Comparison of ENCODE assay signal across 11 cellular contexts in genomic region chr2:130735200-130735599, GRCh38. TPM values are rescaled to one million over a fixed set of nuclear protein-coding genes. Genes with fewer than 3 reads are reported as not detected.
"Had no signal": no experiment of that assay in that cellular context is flagged by ENCODE, and none has a peak within 500 bp of the region (broad histone marks: within the 10 kb centered on the region; RNA-seq: fewer than 3 reads in every experiment).

No MANE protein-coding gene starts in this region.

- FAIRE-seq: HepG2, HTR-8/SVneo had no signal

- H3K9ac ChIP-seq: KMS-11 had no signal

- H3K27ac ChIP-seq: HL-60, KMS-11 had no signal

- DNase-seq: IMR-90, Karpas-422, KBM-7, KG1 had no signal

- ATAC-seq: HepG2 had no signal

- H3K4me2 ChIP-seq: KMS-11 had no signal

RNA-seq across cellular contexts. Expression of gene GPR148, which starts 6.3 kb away (rescaled TPM):
- total RNA-seq: HepG2, HT-29, HT1080, IMR-90 had no signal
- polyA plus RNA-seq: HepG2, IgD-negative memory B cell, IMR-90 had no signal

RNA-seq across cellular contexts. Expression of gene AMER3, which starts 20.1 kb away (rescaled TPM):
- total RNA-seq: HepG2, HT-29, HT1080, IMR-90 had no signal
- polyA plus RNA-seq: HepG2, IgD-negative memory B cell, IMR-90 had no signal
